ENCODE assay signal across 7 cellular contexts in the genomic region with DNA sequence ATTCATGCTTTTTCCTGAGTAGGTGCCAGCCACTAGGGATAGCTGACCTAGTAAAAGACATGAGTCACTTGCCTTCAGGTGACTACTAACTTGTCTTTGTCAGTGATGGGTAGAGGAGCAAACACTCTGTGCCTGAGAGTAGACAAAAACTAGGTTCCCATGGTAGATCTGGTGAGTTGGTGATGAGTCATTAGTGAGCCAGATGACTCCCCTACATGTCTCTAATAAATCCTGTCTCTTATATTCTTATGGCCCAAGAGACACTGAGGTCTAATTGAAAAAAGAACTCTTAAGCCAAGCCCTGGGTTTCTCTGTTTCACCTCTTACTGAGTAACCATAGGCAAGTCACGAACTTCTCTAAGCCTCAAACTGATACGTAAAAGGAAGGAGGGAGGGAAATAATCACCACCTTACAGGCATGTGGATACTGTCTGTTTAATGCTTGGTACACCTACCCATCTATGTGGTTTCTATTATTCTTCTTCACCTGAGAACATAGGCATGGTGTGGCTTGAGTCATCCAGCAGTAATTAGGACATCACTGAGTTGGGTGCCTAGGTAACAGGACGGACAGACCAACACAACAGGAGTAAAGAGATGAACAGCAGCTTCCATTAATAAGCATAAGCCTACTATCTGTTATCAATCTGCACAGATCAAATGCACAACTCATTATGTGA. TPM values are rescaled to one million over a fixed set of nuclear protein-coding genes. Genes with fewer than 3 reads are reported as not detected.
DNase-seq lines count a peak whose midpoint lies in the region; ATAC-seq and TF ChIP-seq lines count a peak whose summit lies in the region.

No MANE protein-coding gene starts in this region.

- H3K27ac ChIP-seq in GM23338 (ENCODE audit: low read depth) = no peak overlapping the region

- H3K36me3 ChIP-seq in GM23338 (ENCODE audit: insufficient read depth) = peaks cover 20% of the 10 kb centered on the region

- H3K4me1 Mint-ChIP-seq in GM23338 = no peaks in the 10 kb centered on the region
- peaks cover 58% of the 10 kb centered on the region for H3K4me1 Mint-ChIP-seq in stimulated activated naive CD8-positive, alpha-beta T cell treated with anti-CD3 and anti-CD28 coated beads, Interleukin-15, Interleukin-2, amounts not matched to agents 100 ng/mL and 50 ng/mL, for 24 hours (ENCODE audit: low read depth)

- H3K9me2 ChIP-seq in GM23338 (ENCODE audit: insufficient read depth) = no peaks in the 10 kb centered on the region

- no peak overlapping the region for H3K4me3 Mint-ChIP-seq in GM23338
- H3K4me3 Mint-ChIP-seq in stimulated activated naive CD8-positive, alpha-beta T cell treated with anti-CD3 and anti-CD28 coated beads, Interleukin-15, Interleukin-2, amounts not matched to agents 100 ng/mL and 50 ng/mL, for 24 hours = no peak overlapping the region

- H4K20me1 ChIP-seq in GM23338 (replicated peaks; ENCODE audit: insufficient read depth) = no peaks in the 10 kb centered on the region; the same call in 1 of the 2 replicates

- no peak for TF ChIP-seq CTCF in GM23338 (conservative IDR thresholded peaks at IDR 0.05; ENCODE audit: low read depth in 2 of 2)
- TF ChIP-seq CTCF in fibroblast of mammary gland (conservative IDR thresholded peaks at IDR 0.05; ENCODE audit: control insufficient read depth, insufficient read depth, low read depth, low read length) = no peak

- no peaks in the 10 kb centered on the region for H3K9me3 Mint-ChIP-seq in GM23338
- H3K9me3 Mint-ChIP-seq in stimulated activated naive CD8-positive, alpha-beta T cell treated with anti-CD3 and anti-CD28 coated beads, Interleukin-15, Interleukin-2, amounts not matched to agents 100 ng/mL and 50 ng/mL, for 24 hours = no peaks in the 10 kb centered on the region

- H3K36me3 Mint-ChIP-seq in GM23338 (ENCODE audit: low read depth) = peaks cover 30% of the 10 kb centered on the region
- H3K36me3 Mint-ChIP-seq in stimulated activated naive CD8-positive, alpha-beta T cell treated with anti-CD3 and anti-CD28 coated beads, Interleukin-15, Interleukin-2, amounts not matched to agents 100 ng/mL and 50 ng/mL, for 24 hours (ENCODE audit: low read depth) = peaks cover 68% of the 10 kb centered on the region

- H3K4me3 ChIP-seq in GM23338 (no peak overlapping the region), fibroblast of mammary gland (ENCODE audit: control insufficient read depth, low read depth, low read length) (no peak overlapping the region)

- no peaks in the 10 kb centered on the region for H3K27me3 ChIP-seq in GM23338 (ENCODE audit: insufficient read depth)

- H3K4me2 ChIP-seq in GM23338 = no peak overlapping the region

- H2AFZ ChIP-seq in GM23338 = no peak overlapping the region

- no peak for ATAC-seq in GM23338
- ATAC-seq in GM18517 (IDR thresholded peaks at IDR 0.05; ENCODE audit: unreplicated experiment) = no peak
- ATAC-seq in GM19324 (IDR thresholded peaks at IDR 0.05; ENCODE audit: low FRiP score, unreplicated experiment) = no peak

- no peaks in the 10 kb centered on the region for H3K4me1 ChIP-seq in GM23338 (ENCODE audit: insufficient read depth)

- H3F3A ChIP-seq in GM23338 (replicated peaks; ENCODE audit: low read depth) = no peaks in the 10 kb centered on the region

- H3K27ac Mint-ChIP-seq in GM23338 = 0 out of 2 replicates have a peak overlapping the region, but pooled peaks have one; percentile 73
- H3K27ac Mint-ChIP-seq in stimulated activated naive CD8-positive, alpha-beta T cell treated with anti-CD3 and anti-CD28 coated beads, Interleukin-15, Interleukin-2, amounts not matched to agents 100 ng/mL and 50 ng/mL, for 24 hours = peak overlapping the region; percentile 89

- H3K79me2 ChIP-seq in GM23338 (replicated peaks; ENCODE audit: insufficient read depth) = no peaks in the 10 kb centered on the region

- H3K27me3 Mint-ChIP-seq in GM23338 (ENCODE audit: insufficient read depth, low read depth, poor library complexity) = no peaks in the 10 kb centered on the region
- no peaks in the 10 kb centered on the region for H3K27me3 Mint-ChIP-seq in stimulated activated naive CD8-positive, alpha-beta T cell treated with anti-CD3 and anti-CD28 coated beads, Interleukin-15, Interleukin-2, amounts not matched to agents 100 ng/mL and 50 ng/mL, for 24 hours

- DNase-seq in GM23338 (ENCODE audit: low spot score) = no peak
- DNase-seq in SW 1271 (lab: John Stamatoyannopoulos, UW) = peak; percentile 37 to 76
- peak; percentile 100 for DNase-seq in fibroblast of mammary gland (ENCODE audit: low read depth)
- DNase-seq in NCI-H510A treated with DMSO at 0.1 percent for 48 hours (lab: John Stamatoyannopoulos, UW) = no peak

TF ChIP-seq in GM23338, 12 proteins besides CTCF, POLR2A, EP300 and RAD21 (continues in another document):
- TF ChIP-seq CREB1 (CRISPR knock-in tag; IDR thresholded peaks at IDR 0.05; ENCODE audit: low read depth) = no peak
- TF ChIP-seq EZH2 (IDR thresholded peaks at IDR 0.05; ENCODE audit: low read depth, unreplicated experiment) = no peak
- no peak for TF ChIP-seq EZH2phosphoT487 (IDR thresholded peaks at IDR 0.05; ENCODE audit: unreplicated experiment)
- TF ChIP-seq ZNF114 (CRISPR knock-in tag; IDR thresholded peaks at IDR 0.05) = no peak
- no peak for TF ChIP-seq JUNB (IDR thresholded peaks at IDR 0.05; ENCODE audit: unreplicated experiment)
- no peak for TF ChIP-seq STAT1 (IDR thresholded peaks at IDR 0.05; ENCODE audit: unreplicated experiment)
- TF ChIP-seq, protein P1, sequence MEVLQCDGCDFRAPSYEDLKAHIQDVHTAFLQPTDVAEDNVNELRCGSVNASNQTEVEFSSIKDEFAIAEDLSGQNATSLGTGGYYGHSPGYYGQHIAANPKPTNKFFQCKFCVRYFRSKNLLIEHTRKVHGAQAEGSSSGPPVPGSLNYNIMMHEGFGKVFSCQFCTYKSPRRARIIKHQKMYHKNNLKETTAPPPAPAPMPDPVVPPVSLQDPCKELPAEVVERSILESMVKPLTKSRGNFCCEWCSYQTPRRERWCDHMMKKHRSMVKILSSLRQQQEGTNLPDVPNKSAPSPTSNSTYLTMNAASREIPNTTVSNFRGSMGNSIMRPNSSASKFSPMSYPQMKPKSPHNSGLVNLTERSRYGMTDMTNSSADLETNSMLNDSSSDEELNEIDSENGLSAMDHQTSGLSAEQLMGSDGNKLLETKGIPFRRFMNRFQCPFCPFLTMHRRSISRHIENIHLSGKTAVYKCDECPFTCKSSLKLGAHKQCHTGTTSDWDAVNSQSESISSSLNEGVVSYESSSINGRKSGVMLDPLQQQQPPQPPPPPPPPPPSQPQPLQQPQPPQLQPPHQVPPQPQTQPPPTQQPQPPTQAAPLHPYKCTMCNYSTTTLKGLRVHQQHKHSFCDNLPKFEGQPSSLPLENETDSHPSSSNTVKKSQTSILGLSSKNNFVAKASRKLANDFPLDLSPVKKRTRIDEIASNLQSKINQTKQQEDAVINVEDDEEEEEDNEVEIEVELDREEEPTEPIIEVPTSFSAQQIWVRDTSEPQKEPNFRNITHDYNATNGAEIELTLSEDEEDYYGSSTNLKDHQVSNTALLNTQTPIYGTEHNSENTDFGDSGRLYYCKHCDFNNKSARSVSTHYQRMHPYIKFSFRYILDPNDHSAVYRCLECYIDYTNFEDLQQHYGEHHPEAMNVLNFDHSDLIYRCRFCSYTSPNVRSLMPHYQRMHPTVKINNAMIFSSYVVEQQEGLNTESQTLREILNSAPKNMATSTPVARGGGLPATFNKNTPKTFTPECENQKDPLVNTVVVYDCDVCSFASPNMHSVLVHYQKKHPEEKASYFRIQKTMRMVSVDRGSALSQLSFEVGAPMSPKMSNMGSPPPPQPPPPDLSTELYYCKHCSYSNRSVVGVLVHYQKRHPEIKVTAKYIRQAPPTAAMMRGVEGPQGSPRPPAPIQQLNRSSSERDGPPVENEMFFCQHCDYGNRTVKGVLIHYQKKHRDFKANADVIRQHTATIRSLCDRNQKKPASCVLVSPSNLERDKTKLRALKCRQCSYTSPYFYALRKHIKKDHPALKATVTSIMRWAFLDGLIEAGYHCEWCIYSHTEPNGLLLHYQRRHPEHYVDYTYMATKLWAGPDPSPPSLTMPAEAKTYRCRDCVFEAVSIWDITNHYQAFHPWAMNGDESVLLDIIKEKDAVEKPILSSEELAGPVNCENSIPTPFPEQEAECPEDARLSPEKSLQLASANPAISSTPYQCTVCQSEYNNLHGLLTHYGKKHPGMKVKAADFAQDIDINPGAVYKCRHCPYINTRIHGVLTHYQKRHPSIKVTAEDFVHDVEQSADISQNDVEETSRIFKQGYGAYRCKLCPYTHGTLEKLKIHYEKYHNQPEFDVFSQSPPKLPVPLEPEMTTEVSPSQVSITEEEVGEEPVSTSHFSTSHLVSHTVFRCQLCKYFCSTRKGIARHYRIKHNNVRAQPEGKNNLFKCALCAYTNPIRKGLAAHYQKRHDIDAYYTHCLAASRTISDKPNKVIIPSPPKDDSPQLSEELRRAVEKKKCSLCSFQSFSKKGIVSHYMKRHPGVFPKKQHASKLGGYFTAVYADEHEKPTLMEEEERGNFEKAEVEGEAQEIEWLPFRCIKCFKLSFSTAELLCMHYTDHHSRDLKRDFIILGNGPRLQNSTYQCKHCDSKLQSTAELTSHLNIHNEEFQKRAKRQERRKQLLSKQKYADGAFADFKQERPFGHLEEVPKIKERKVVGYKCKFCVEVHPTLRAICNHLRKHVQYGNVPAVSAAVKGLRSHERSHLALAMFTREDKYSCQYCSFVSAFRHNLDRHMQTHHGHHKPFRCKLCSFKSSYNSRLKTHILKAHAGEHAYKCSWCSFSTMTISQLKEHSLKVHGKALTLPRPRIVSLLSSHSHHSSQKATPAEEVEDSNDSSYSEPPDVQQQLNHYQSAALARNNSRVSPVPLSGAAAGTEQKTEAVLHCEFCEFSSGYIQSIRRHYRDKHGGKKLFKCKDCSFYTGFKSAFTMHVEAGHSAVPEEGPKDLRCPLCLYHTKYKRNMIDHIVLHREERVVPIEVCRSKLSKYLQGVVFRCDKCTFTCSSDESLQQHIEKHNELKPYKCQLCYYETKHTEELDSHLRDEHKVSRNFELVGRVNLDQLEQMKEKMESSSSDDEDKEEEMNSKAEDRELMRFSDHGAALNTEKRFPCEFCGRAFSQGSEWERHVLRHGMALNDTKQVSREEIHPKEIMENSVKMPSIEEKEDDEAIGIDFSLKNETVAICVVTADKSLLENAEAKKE (CRISPR knock-in tag; IDR thresholded peaks at IDR 0.05) = no peak
- TF ChIP-seq NANOG (IDR thresholded peaks at IDR 0.05; ENCODE audit: borderline replicate concordance) = no peak

RNA-seq across cellular contexts. Expression of gene TTPAL, which starts 20.3 kb away (rescaled TPM):
- 10.2 TPM in 2 replicates for total RNA-seq in GM23338 (2014; rRNA removed; shearing (Covaris generic))
- 3.5 and 3.7 TPM in 2 replicates for polyA plus RNA-seq in GM23338 (2016; fragmentation: Nextera tagmentation; extraction: Ambion mirVana)

RNA-seq across cellular contexts. Expression of gene SERINC3, which starts 25.9 kb away (rescaled TPM):
- total RNA-seq in GM23338 (2014; rRNA removed; shearing (Covaris generic)) = 25.4 and 33.0 TPM in 2 replicates
- 18.1 and 18.6 TPM in 2 replicates for polyA plus RNA-seq in GM23338 (2016; fragmentation: Nextera tagmentation; extraction: Ambion mirVana)

Comparison
In these comparisons a context has a peak if more than half of its experiments do, and no peak if none do; other contexts are left out.
1. DNase-seq: peak in SW 1271 (2 of 2) and fibroblast of mammary gland (single experiment); none in GM23338 (single experiment) and NCI-H510A treated with DMSO at 0.1 percent for 48 hours (single experiment).